In the genomic region with DNA sequence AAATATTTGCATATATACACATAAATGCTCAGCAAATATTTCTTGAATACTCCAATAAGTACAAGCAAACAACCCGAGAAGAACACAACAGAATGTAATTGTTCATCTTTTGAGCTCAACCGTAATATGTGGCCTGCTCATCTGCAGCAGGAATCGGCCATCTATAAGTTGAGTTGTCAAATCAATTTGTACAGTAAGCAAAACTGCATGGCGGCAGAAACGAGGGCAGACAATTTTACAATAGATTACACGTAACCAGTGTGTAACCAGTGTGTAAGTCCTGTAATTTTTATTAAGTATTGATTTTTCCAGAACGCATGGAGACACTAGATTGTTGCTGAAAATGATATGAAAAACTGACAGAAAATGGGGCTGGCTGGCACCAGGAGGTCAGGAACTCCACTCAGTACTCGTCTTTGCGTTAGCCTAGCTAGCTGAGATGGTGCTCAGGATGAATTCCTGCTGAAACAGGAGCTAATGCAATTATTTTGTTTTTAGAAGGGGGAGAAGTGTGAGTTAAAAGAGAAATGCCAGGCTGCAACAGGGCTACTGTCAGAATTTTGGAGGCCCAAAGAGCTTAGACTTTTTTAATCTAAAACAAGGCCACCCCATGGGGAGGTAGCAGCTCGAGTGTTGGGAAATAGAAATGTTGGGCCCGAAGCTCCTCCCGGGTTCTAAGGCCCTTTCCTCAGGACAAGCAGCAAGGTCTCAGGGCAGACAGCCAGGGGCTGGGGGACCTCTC, we compare ENCODE assay signal across 8 cellular contexts. TPM values are rescaled to one million over a fixed set of nuclear protein-coding genes. Genes with fewer than 3 reads are reported as not detected.
DNase-seq lines count a peak whose midpoint lies in the region; TF ChIP-seq lines count a peak whose summit lies in the region.

No MANE protein-coding gene starts in this region.

- intact Hi-C loops in activated naive CD4-positive, alpha-beta T cell treated with anti-CD3 and anti-CD28 coated beads for 36 hours (cut with micrococcal nuclease), result loop anchor here (1.0 to 10.0 kb wide), 3 partner anchors 81 to 992 kb away; a partner anchor contains a TSS

- H3K36me3 Mint-ChIP-seq in activated naive CD4-positive, alpha-beta T cell treated with anti-CD3 and anti-CD28 coated beads for 36 hours (ENCODE audit: low read depth), result peaks cover 16% of the 10 kb centered on the region

- H3K4me2 ChIP-seq in KMS-11 (peak overlapping the region; percentile 98), neural cell (ENCODE audit: low read length) (peak overlapping the region; percentile 95)

- peaks cover 98% of the 10 kb centered on the region for H3K79me2 ChIP-seq in KMS-11 (ENCODE audit: insufficient read depth, low read depth)
- peaks cover 86% of the 10 kb centered on the region for H3K79me2 ChIP-seq in neural cell (replicated peaks; ENCODE audit: insufficient read depth, low read length)

- H3K9me2 ChIP-seq in neural cell (ENCODE audit: insufficient read depth, low read length), result no peaks in the 10 kb centered on the region

- TF ChIP-seq EP300 in neural cell (conservative IDR thresholded peaks at IDR 0.05; ENCODE audit: poor library complexity, severe bottlenecking), result no peak

- H2AFZ ChIP-seq in KMS-11 (ENCODE audit: low read depth) (peak overlapping the region; percentile 71), neural cell (ENCODE audit: low read depth, low read length) (peak overlapping the region; percentile 83)

- H3K36me3 ChIP-seq in KMS-11 (ENCODE audit: insufficient read depth) (0 out of 2 replicates have a peak, but pooled peaks cover 5% of the 10 kb centered on the region), duodenal mucosa (ENCODE audit: control insufficient read depth in 1 of 2, insufficient read depth in 2 of 2, low read length in 2 of 2) (no peaks in the 10 kb centered on the region), neural cell (ENCODE audit: insufficient read depth, low read length) (no peaks in the 10 kb centered on the region)

- CTCF ChIA-PET in activated naive CD4-positive, alpha-beta T cell treated with anti-CD3 and anti-CD28 coated beads for 36 hours (lab: Charles Lee), result interaction anchor here (0.7 to 1.4 kb wide), 3 partner anchors 9 to 135 kb away, joined by 3 to 4 read pairs (median 3); no protein-coding TSS in a partner anchor

- peaks cover 3% of the 10 kb centered on the region for H3K9me3 Mint-ChIP-seq in activated naive CD4-positive, alpha-beta T cell treated with anti-CD3 and anti-CD28 coated beads for 36 hours

- H3K27me3 ChIP-seq in KMS-11 (ENCODE audit: insufficient read depth, low read depth) (no peaks in the 10 kb centered on the region), duodenal mucosa (ENCODE audit: control insufficient read depth in 1 of 2, insufficient read depth in 2 of 2, low read length in 2 of 2) (no peaks in the 10 kb centered on the region), neural cell (ENCODE audit: insufficient read depth, low read depth, low read length) (no peaks in the 10 kb centered on the region)

- TF ChIP-seq CTCF in KMS-11 (conservative IDR thresholded peaks at IDR 0.05; ENCODE audit: low read depth, low read length) (no peak), neural cell (IDR thresholded peaks at IDR 0.05; ENCODE audit: poor library complexity, severe bottlenecking) (no peak)

- H3K27ac ChIP-seq in KMS-11, result peak overlapping the region; percentile 87
- peak overlapping the region; percentile 82 for H3K27ac ChIP-seq in duodenal mucosa (ENCODE audit: low read depth, low read length)
- H3K27ac ChIP-seq in neural cell (ENCODE audit: low read length), result peak overlapping the region; percentile 94

- peaks cover 28% of the 10 kb centered on the region for H3K4me1 Mint-ChIP-seq in activated naive CD4-positive, alpha-beta T cell treated with anti-CD3 and anti-CD28 coated beads for 36 hours (ENCODE audit: low read depth)

- peak; percentile 9 for DNase-seq in DMS79 treated with DMSO at 0.1 percent for 48 hours (lab: John Stamatoyannopoulos, UW)
- no peak for DNase-seq in DMS79 (lab: John Stamatoyannopoulos, UW)
- no peak for DNase-seq in activated naive CD4-positive, alpha-beta T cell treated with anti-CD3 and anti-CD28 coated beads for 36 hours
- DNase-seq in cortex of kidney (lab: John Stamatoyannopoulos, UW), result no peak
- DNase-seq in activated naive CD4-positive, alpha-beta T cell treated with anti-CD3 and anti-CD28 coated beads, Interleukin-2, amount 50 U/mL, for 16 hours, result no peak

- H3K9me3 ChIP-seq in duodenal mucosa (ENCODE audit: control insufficient read depth in 1 of 2, low read length in 2 of 2) (no peaks in the 10 kb centered on the region), neural cell (ENCODE audit: low read length) (no peaks in the 10 kb centered on the region)

- peak overlapping the region; percentile 97 for H3K9ac ChIP-seq in KMS-11
- H3K9ac ChIP-seq in duodenal mucosa (ENCODE audit: low read depth in 1 of 2, low read length in 2 of 2), result peak overlapping the region; percentile 83 to 91
- peak overlapping the region; percentile 91 for H3K9ac ChIP-seq in neural cell (ENCODE audit: low read length)

- H3K27ac Mint-ChIP-seq in activated naive CD4-positive, alpha-beta T cell treated with anti-CD3 and anti-CD28 coated beads for 36 hours, result no peak overlapping the region

- 0 out of 2 replicates have a peak, but pooled peaks cover 6% of the 10 kb centered on the region for H4K20me1 ChIP-seq in KMS-11 (ENCODE audit: insufficient read depth)
- H4K20me1 ChIP-seq in neural cell (ENCODE audit: insufficient read depth), result no peaks in the 10 kb centered on the region

- no peaks in the 10 kb centered on the region for H3F3A ChIP-seq in neural cell (ENCODE audit: insufficient read depth, low read length, poor library complexity, severe bottlenecking)

- H3K4me3 ChIP-seq in KMS-11 (IDR thresholded peaks at IDR 0.05; ENCODE audit: insufficient read depth, low read depth, low read length) (no peak overlapping the region), duodenal mucosa (ENCODE audit: low read depth in 1 of 2, low read length in 2 of 2) (peak overlapping the region; percentile 96 to 98), neural cell (ENCODE audit: low read length) (peak overlapping the region; percentile 89)

- no peak overlapping the region for H3K4me3 Mint-ChIP-seq in activated naive CD4-positive, alpha-beta T cell treated with anti-CD3 and anti-CD28 coated beads for 36 hours

- H3K4me1 ChIP-seq in KMS-11 (ENCODE audit: low read depth, poor library complexity, severe bottlenecking) (peaks cover 47% of the 10 kb centered on the region), duodenal mucosa (ENCODE audit: control insufficient read depth in 1 of 2, insufficient read depth in 2 of 2, low read length in 2 of 2) (peaks cover 38 to 39% of the 10 kb centered on the region in 2 donors)

- H3K27me3 Mint-ChIP-seq in activated naive CD4-positive, alpha-beta T cell treated with anti-CD3 and anti-CD28 coated beads for 36 hours (ENCODE audit: low read depth), result no peaks in the 10 kb centered on the region

- no peak for TF ChIP-seq RAD21 in neural cell (conservative IDR thresholded peaks at IDR 0.05)

TF ChIP-seq in neural cell, 6 proteins besides CTCF, POLR2A, EP300 and RAD21:
- no peak for TF ChIP-seq POLR2AphosphoS5 (IDR thresholded peaks at IDR 0.05)
- TF ChIP-seq, protein P1, sequence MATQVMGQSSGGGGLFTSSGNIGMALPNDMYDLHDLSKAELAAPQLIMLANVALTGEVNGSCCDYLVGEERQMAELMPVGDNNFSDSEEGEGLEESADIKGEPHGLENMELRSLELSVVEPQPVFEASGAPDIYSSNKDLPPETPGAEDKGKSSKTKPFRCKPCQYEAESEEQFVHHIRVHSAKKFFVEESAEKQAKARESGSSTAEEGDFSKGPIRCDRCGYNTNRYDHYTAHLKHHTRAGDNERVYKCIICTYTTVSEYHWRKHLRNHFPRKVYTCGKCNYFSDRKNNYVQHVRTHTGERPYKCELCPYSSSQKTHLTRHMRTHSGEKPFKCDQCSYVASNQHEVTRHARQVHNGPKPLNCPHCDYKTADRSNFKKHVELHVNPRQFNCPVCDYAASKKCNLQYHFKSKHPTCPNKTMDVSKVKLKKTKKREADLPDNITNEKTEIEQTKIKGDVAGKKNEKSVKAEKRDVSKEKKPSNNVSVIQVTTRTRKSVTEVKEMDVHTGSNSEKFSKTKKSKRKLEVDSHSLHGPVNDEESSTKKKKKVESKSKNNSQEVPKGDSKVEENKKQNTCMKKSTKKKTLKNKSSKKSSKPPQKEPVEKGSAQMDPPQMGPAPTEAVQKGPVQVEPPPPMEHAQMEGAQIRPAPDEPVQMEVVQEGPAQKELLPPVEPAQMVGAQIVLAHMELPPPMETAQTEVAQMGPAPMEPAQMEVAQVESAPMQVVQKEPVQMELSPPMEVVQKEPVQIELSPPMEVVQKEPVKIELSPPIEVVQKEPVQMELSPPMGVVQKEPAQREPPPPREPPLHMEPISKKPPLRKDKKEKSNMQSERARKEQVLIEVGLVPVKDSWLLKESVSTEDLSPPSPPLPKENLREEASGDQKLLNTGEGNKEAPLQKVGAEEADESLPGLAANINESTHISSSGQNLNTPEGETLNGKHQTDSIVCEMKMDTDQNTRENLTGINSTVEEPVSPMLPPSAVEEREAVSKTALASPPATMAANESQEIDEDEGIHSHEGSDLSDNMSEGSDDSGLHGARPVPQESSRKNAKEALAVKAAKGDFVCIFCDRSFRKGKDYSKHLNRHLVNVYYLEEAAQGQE (IDR thresholded peaks at IDR 0.05; ENCODE audit: borderline replicate concordance), result no peak
- no peak for TF ChIP-seq SMC3 (conservative IDR thresholded peaks at IDR 0.05; ENCODE audit: poor library complexity)
- no peak for TF ChIP-seq TAF1 (IDR thresholded peaks at IDR 0.05; ENCODE audit: low read depth)
- TF ChIP-seq MXI1 (conservative IDR thresholded peaks at IDR 0.05; ENCODE audit: poor library complexity, severe bottlenecking), result no peak
- TF ChIP-seq EZH2 (IDR thresholded peaks at IDR 0.05; ENCODE audit: borderline replicate concordance, insufficient read depth, low read length, poor library complexity, severe bottlenecking), result no peak

RNA-seq across cellular contexts. Expression of a gene that starts 0.7 kb away (rescaled TPM):
- polyA plus RNA-seq in neural cell, result 36.4 and 48.1 TPM in 2 replicates
- 62.6 and 66.9 TPM in 2 replicates for polyA minus RNA-seq in neural cell
- total RNA-seq in activated naive CD4-positive, alpha-beta T cell treated with anti-CD3 and anti-CD28 coated beads for 36 hours, result 10 to 100 TPM; 11.0 to 11.1 TPM

RNA-seq across cellular contexts. Expression of a gene that starts 1.0 kb away (rescaled TPM):
- polyA plus RNA-seq in neural cell, result 77.6 and 94.8 TPM in 2 replicates
- 227 and 256 TPM in 2 replicates for polyA minus RNA-seq in neural cell
- total RNA-seq in activated naive CD4-positive, alpha-beta T cell treated with anti-CD3 and anti-CD28 coated beads for 36 hours, result 10 to 100 TPM; 76.1 to 79.7 TPM
